8 cellular contexts compared by ENCODE assay signal in genomic region chr14:36091096-36091495, GRCh38.
DNase-seq lines count a peak whose midpoint lies in the region; ATAC-seq and TF ChIP-seq lines count a peak whose summit lies in the region.

No MANE protein-coding gene starts in this region.

- ATAC-seq in GM21786 (IDR thresholded peaks at IDR 0.05; ENCODE audit: unreplicated experiment) (peak; percentile 96), foreskin keratinocyte (peak; percentile 96)

- peaks cover 12% of the 10 kb centered on the region for H3K4me1 ChIP-seq in foreskin keratinocyte

- DNase-seq in AG09319 (ENCODE audit: extremely low read depth, low read depth) (peak; percentile 72), NCI-H2029 treated with DMSO at 0.1 percent for 48 hours (lab: John Stamatoyannopoulos, UW) (peak; percentile 84), foreskin keratinocyte (peak; percentile 60 to 76), putamen (ENCODE audit: low spot score) (no peak), pons (ENCODE audit: low spot score) (no peak), NCI-H1436 treated with DMSO at 0.1 percent for 48 hours (lab: John Stamatoyannopoulos, UW) (no peak)
- no peak for DNase-seq in stimulated activated CD4-positive, alpha-beta T cell treated with anti-CD3 and anti-CD28 coated beads, Interleukin-4, amount 100 ng/mL, for 24 hours

- H3K27ac ChIP-seq in foreskin keratinocyte = no peak overlapping the region

- TF ChIP-seq CTCF in AG09319 (IDR thresholded peaks at IDR 0.05; ENCODE audit: low read depth, low read length) (no peak), foreskin keratinocyte (conservative IDR thresholded peaks at IDR 0.05) (peak; percentile 61)

- H3K27me3 ChIP-seq in foreskin keratinocyte = no peaks in the 10 kb centered on the region

Comparison
In these comparisons a context has a peak if more than half of its experiments do, and no peak if none do; other contexts are left out.
1. DNase-seq: peak in AG09319 (single experiment), NCI-H2029 treated with DMSO at 0.1 percent for 48 hours (single experiment) and foreskin keratinocyte (2 of 2); none in stimulated activated CD4-positive, alpha-beta T cell treated with anti-CD3 and anti-CD28 coated beads, Interleukin-4, amount 100 ng/mL, for 24 hours (single experiment), putamen (single experiment), pons (single experiment) and NCI-H1436 treated with DMSO at 0.1 percent for 48 hours (single experiment).